In the genomic region with DNA sequence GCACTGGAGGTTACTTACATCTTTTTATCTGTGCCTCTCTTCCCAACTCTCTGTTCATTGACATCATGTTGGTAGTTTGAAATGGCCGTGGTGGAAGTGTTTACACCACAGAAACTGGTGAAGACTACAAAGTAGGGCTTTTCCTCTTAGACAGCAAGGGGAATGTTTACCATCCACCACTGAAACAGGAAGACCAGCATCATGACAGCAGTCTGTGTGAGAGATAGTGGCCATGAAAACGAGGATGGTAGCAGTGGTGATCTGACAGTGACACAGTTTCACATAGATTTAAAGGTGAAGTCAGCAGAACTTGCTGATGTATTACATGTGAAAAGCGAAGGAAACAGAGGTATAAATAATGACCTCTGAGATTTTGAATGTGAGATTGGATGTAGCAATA, we compare ENCODE assay signal across 30 cellular contexts.
DNase-seq lines count a peak whose midpoint lies in the region; ATAC-seq and TF ChIP-seq lines count a peak whose summit lies in the region.
"Had no signal": no experiment of that assay in that cellular context is flagged by ENCODE, and none has a peak within 500 bp of the region (broad histone marks: within the 10 kb centered on the region; RNA-seq: fewer than 3 reads in every experiment).

No MANE protein-coding gene starts in this region.

- TF ChIP-seq EP300 in transverse colon (IDR thresholded peaks at IDR 0.05; ENCODE audit: low read depth) = no peak

- H3K4me3 ChIP-seq in transverse colon = no peak overlapping the region
- H3K4me3 ChIP-seq: colonic mucosa, GM23248, psoas muscle, thyroid gland had no signal

- no peaks in the 10 kb centered on the region for H3K27me3 ChIP-seq in transverse colon
- H3K27me3 ChIP-seq: colonic mucosa, thyroid gland had no signal

- H3K36me3 ChIP-seq in transverse colon = no peaks in the 10 kb centered on the region
- H3K36me3 ChIP-seq: colonic mucosa, thyroid gland had no signal

- H3K4me1 Mint-ChIP-seq in activated T-cell treated with anti-CD3 and anti-CD28 coated beads, Interleukin-2, amount 50 U/mL, for 72 hours (ENCODE audit: low read depth) = peaks cover 25% of the 10 kb centered on the region
- H3K4me1 Mint-ChIP-seq in T-helper 2 cell treated with Interferon-gamma antibody and Interleukin-4, amounts not matched to agents 5 μg/mL and 100 μg/mL, for 36 hours (ENCODE audit: low read depth) = peaks cover 20% of the 10 kb centered on the region

- DNase-seq in activated T-cell treated with anti-CD3 and anti-CD28 coated beads, Interleukin-2, amount 50 U/mL, for 72 hours = peak in 1 of 2 donors; percentile 25
- DNase-seq in activated T-cell treated with anti-CD3 and anti-CD28 coated beads for 4 hours (no peak), posterior cingulate gyrus (no peak), transverse colon (no peak), globus pallidus (ENCODE audit: low spot score) (no peak)
- peak; percentile 47 for DNase-seq in T-helper 2 cell treated with Interferon-gamma antibody and Interleukin-4, amounts not matched to agents 5 μg/mL and 100 μg/mL, for 36 hours (ENCODE audit: low spot score)
- DNase-seq: anterior cingulate cortex; CD8-positive, alpha-beta T cell; colonic mucosa; DMS153; effector CD8-positive, alpha-beta T cell; GM23248; head of caudate nucleus; HFFc6; midbrain; MV-4-11; naive thymus-derived CD4-positive, alpha-beta T cell; NCI-H1694; NCI-H446 treated with DMSO at 0.1 percent for 48 hours; nucleus accumbens; psoas muscle; SK-N-SH; stimulated activated CD4-positive, alpha-beta T cell treated with anti-CD3 and anti-CD28 coated beads, Interleukin-15, amount 100 ng/mL, for 24 hours; thyroid gland had no signal

- no peaks in the 10 kb centered on the region for H3K9me3 ChIP-seq in transverse colon
- H3K9me3 ChIP-seq: colonic mucosa, psoas muscle, SK-N-SH, thyroid gland had no signal

- peak overlapping the region in 1 of 2 donors; percentile 5 for H3K4me3 Mint-ChIP-seq in activated T-cell treated with anti-CD3 and anti-CD28 coated beads, Interleukin-2, amount 50 U/mL, for 72 hours
- no peak overlapping the region for H3K4me3 Mint-ChIP-seq in T-helper 2 cell treated with Interferon-gamma antibody and Interleukin-4, amounts not matched to agents 5 μg/mL and 100 μg/mL, for 36 hours
- H3K4me3 Mint-ChIP-seq: B cell; CD8-positive, alpha-beta T cell; HFFc6; naive thymus-derived CD4-positive, alpha-beta T cell; stimulated activated naive CD8-positive, alpha-beta T cell treated with anti-CD3 and anti-CD28 coated beads, Interleukin-15, Interleukin-2, amounts not matched to agents 100 ng/mL and 50 ng/mL, for 24 hours; T-helper 1 cell treated with Interleukin-12 subunit alpha and Interleukin-12 subunit beta and Interleukin-4 antibody, amounts not matched to agents 30 μg/mL and 1 μg/mL, for 36 hours had no signal

- H3K27ac Mint-ChIP-seq in activated T-cell treated with anti-CD3 and anti-CD28 coated beads, Interleukin-2, amount 50 U/mL, for 72 hours = no peak overlapping the region
- H3K27ac Mint-ChIP-seq in T-helper 2 cell treated with Interferon-gamma antibody and Interleukin-4, amounts not matched to agents 5 μg/mL and 100 μg/mL, for 36 hours = peak overlapping the region; percentile 23
- H3K27ac Mint-ChIP-seq: activated naive CD4-positive, alpha-beta T cell treated with anti-CD3 and anti-CD28 coated beads, Interleukin-2, amount 50 U/mL, for 72 hours; B cell; CD8-positive, alpha-beta T cell; HFFc6; naive thymus-derived CD4-positive, alpha-beta T cell; stimulated activated naive CD8-positive, alpha-beta T cell treated with anti-CD3 and anti-CD28 coated beads, Interleukin-15, Interleukin-2, amounts not matched to agents 100 ng/mL and 50 ng/mL, for 24 hours; T-helper 1 cell treated with Interleukin-12 subunit alpha and Interleukin-12 subunit beta and Interleukin-4 antibody, amounts not matched to agents 30 μg/mL and 1 μg/mL, for 36 hours had no signal

- in situ Hi-C loops in transverse colon (cut with MboI; ENCODE audit: low pct_ligation_motif_present in 1 of 4, low pct_unique_long_range_greater_than_20kb in 1 of 4, low sequenced_read_pairs in 3 of 4) = loop anchor here in 3 of 4 donors (10.0 to 25.0 kb wide), 3 partner anchors 110 to 192 kb away; no protein-coding TSS in a partner anchor

- no peaks in the 10 kb centered on the region for H3K9me3 Mint-ChIP-seq in activated T-cell treated with anti-CD3 and anti-CD28 coated beads, Interleukin-2, amount 50 U/mL, for 72 hours
- H3K9me3 Mint-ChIP-seq in T-helper 2 cell treated with Interferon-gamma antibody and Interleukin-4, amounts not matched to agents 5 μg/mL and 100 μg/mL, for 36 hours = no peaks in the 10 kb centered on the region
- H3K9me3 Mint-ChIP-seq: activated naive CD4-positive, alpha-beta T cell treated with anti-CD3 and anti-CD28 coated beads, Interleukin-2, amount 50 U/mL, for 72 hours; CD8-positive, alpha-beta T cell; HFFc6; naive thymus-derived CD4-positive, alpha-beta T cell; stimulated activated naive CD8-positive, alpha-beta T cell treated with anti-CD3 and anti-CD28 coated beads, Interleukin-15, Interleukin-2, amounts not matched to agents 100 ng/mL and 50 ng/mL, for 24 hours; T-helper 1 cell treated with Interleukin-12 subunit alpha and Interleukin-12 subunit beta and Interleukin-4 antibody, amounts not matched to agents 30 μg/mL and 1 μg/mL, for 36 hours had no signal

- H3K27ac ChIP-seq in transverse colon = no peak overlapping the region
- H3K27ac ChIP-seq: colonic mucosa, GM23248, psoas muscle, thyroid gland had no signal

- no peaks in the 10 kb centered on the region for H3K27me3 Mint-ChIP-seq in activated T-cell treated with anti-CD3 and anti-CD28 coated beads, Interleukin-2, amount 50 U/mL, for 72 hours (ENCODE audit: low read depth)
- peaks cover 5% of the 10 kb centered on the region for H3K27me3 Mint-ChIP-seq in T-helper 2 cell treated with Interferon-gamma antibody and Interleukin-4, amounts not matched to agents 5 μg/mL and 100 μg/mL, for 36 hours (ENCODE audit: low read depth)
- H3K27me3 Mint-ChIP-seq: stimulated activated naive CD8-positive, alpha-beta T cell treated with anti-CD3 and anti-CD28 coated beads, Interleukin-15, Interleukin-2, amounts not matched to agents 100 ng/mL and 50 ng/mL, for 24 hours had no signal

- H3K36me3 Mint-ChIP-seq in activated T-cell treated with anti-CD3 and anti-CD28 coated beads, Interleukin-2, amount 50 U/mL, for 72 hours (ENCODE audit: insufficient read depth in 2 of 2) = no peaks in the 10 kb centered on the region
- no peaks in the 10 kb centered on the region for H3K36me3 Mint-ChIP-seq in T-helper 2 cell treated with Interferon-gamma antibody and Interleukin-4, amounts not matched to agents 5 μg/mL and 100 μg/mL, for 36 hours (ENCODE audit: low read depth)
- H3K36me3 Mint-ChIP-seq: activated naive CD4-positive, alpha-beta T cell treated with anti-CD3 and anti-CD28 coated beads, Interleukin-2, amount 50 U/mL, for 72 hours; CD8-positive, alpha-beta T cell; naive thymus-derived CD4-positive, alpha-beta T cell had no signal

- no peak for TF ChIP-seq POLR2A in transverse colon (IDR thresholded peaks at IDR 0.05)

- TF ChIP-seq CTCF in transverse colon (IDR thresholded peaks at IDR 0.05) = no peak

- peaks cover 0 to 16% (median 4%) of the 10 kb centered on the region in 4 donors for H3K4me1 ChIP-seq in transverse colon
- H3K4me1 ChIP-seq: colonic mucosa, psoas muscle had no signal

- intact Hi-C loops in posterior cingulate gyrus (cut with DNase I) = loop anchor here (10.0 kb wide), 1 partner anchor 190 kb away; no protein-coding TSS in a partner anchor
- intact Hi-C loops in transverse colon (cut with DNase I; ENCODE audit: low total_unique reads) = no loop called here

- WGBS in transverse colon (ENCODE audit: low coverage in 1 of 2), 2 donors = 70 to 74% methylated on average over 3 of the region's 3 CpGs

- peak; percentile 78 to 82 for ATAC-seq in activated T-cell treated with anti-CD3 and anti-CD28 coated beads, Interleukin-2, amount 50 U/mL, for 72 hours (replicated peaks in 1 of 2)
- ATAC-seq in HG02981 (IDR thresholded peaks at IDR 0.05; ENCODE audit: unreplicated experiment) (peak; percentile 56), GM18511 (IDR thresholded peaks at IDR 0.05; ENCODE audit: unreplicated experiment) (no peak)
- ATAC-seq: CD8-positive, alpha-beta T cell; naive thymus-derived CD4-positive, alpha-beta T cell; psoas muscle had no signal
